ENCODE assay signal across 8 cellular contexts in the genomic region with DNA sequence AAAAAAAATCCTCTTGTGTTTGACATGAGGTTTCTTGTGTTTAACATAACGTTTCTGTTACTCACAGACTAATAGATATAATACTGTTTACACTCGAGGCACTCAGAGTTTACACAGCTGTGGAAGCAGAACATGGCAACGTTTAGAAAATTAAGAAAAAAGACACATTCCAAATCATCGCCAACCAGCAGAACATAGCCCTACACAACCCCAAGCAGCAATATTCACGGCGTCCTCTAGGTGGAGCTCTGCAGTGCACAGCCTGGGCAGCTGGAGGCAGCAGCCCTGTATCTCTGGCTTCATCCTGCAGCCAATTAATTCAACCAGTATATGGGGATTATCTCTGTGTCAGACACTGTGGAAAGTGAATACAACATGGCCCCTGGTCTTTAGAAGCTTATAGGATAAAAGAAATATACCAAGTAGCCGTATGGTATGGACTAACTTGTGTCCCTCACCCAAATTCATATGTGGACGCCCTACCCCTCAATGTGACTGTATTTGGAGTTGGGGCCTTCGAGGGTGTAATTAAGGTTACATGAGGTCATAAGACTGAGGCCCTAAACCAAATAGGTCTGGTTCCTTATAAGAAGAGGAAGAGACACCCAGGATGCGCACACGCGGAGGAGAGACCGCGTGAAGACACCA. TPM values are rescaled to one million over a fixed set of nuclear protein-coding genes. Genes with fewer than 3 reads are reported as not detected.
DNase-seq lines count a peak whose midpoint lies in the region; ATAC-seq, FAIRE-seq and TF ChIP-seq lines count a peak whose summit lies in the region.

No MANE protein-coding gene starts in this region.

- DNase-seq in DMS 273 (lab: John Stamatoyannopoulos, UW; ENCODE audit: unreplicated experiment) (peak; percentile 85), GM20000 (ENCODE audit: low spot score) (peak; percentile 80), HS-5 (ENCODE audit: low read depth) (peak; percentile 31), RPMI8226 (peak; percentile 88), pancreas (peak in 5 of 6 donors; percentile 64 to 88 (median 79)), upper lobe of left lung (peak in 1 of 2 donors; percentile 84)
- peak; percentile 69 for DNase-seq in activated effector memory CD4-positive, alpha-beta T cell treated with Interleukin-2 at 50 U/mL for 16 hours

- H3K36me3 ChIP-seq in gastroesophageal sphincter (no peaks in the 10 kb centered on the region), pancreas (no peaks in the 10 kb centered on the region), upper lobe of left lung (no peaks in the 10 kb centered on the region)

- H3K27me3 ChIP-seq in gastroesophageal sphincter (no peaks in the 10 kb centered on the region), pancreas (no peaks in the 10 kb centered on the region), upper lobe of left lung (no peaks in the 10 kb centered on the region)

- H3K4me1 ChIP-seq in gastroesophageal sphincter (peaks cover 0 to 72% (median 16%) of the 10 kb centered on the region in 3 donors), pancreas (peaks cover 40 to 66% (median 46%) of the 10 kb centered on the region in 3 donors), upper lobe of left lung (peaks cover 3 to 11% (median 8%) of the 10 kb centered on the region in 4 donors)

- FAIRE-seq in pancreas (lab: Jason Lieb, UNC) = peak; percentile 78

- peak overlapping the region in 2 of 4 donors; percentile 2 to 78 for H3K27ac ChIP-seq in gastroesophageal sphincter
- peak overlapping the region in 1 of 4 donors; percentile 88 for H3K27ac ChIP-seq in pancreas
- no peak overlapping the region for H3K27ac ChIP-seq in upper lobe of left lung

- no peak overlapping the region for H3K4me3 ChIP-seq in gastroesophageal sphincter
- no peak overlapping the region for H3K4me3 ChIP-seq in pancreas
- no peak overlapping the region for H3K4me3 ChIP-seq in upper lobe of left lung

- TF ChIP-seq CTCF in GM20000 (IDR thresholded peaks at IDR 0.05; ENCODE audit: extremely low read depth, missing control alignments) (peak; percentile 77), gastroesophageal sphincter (IDR thresholded peaks at IDR 0.05) (peak; percentile 39 to 82 (median 62)), pancreas (IDR thresholded peaks at IDR 0.05) (peak; percentile 44 to 73 (median 58)), upper lobe of left lung (IDR thresholded peaks at IDR 0.05) (peak; percentile 60 to 84 (median 76))

- TF ChIP-seq EP300 in gastroesophageal sphincter (IDR thresholded peaks at IDR 0.05) (no peak), upper lobe of left lung (IDR thresholded peaks at IDR 0.05) (no peak)

- TF ChIP-seq POLR2A in gastroesophageal sphincter (IDR thresholded peaks at IDR 0.05) (no peak), upper lobe of left lung (IDR thresholded peaks at IDR 0.05) (no peak)

- ATAC-seq in gastroesophageal sphincter (peak; percentile 47), pancreas (peak; percentile 11 to 54 (median 23)), upper lobe of left lung (ENCODE audit: low FRiP score in 2 of 2) (peak; percentile 84 to 89)

- intact Hi-C loops in pancreas (cut with DNase I) = no loop called here

- no peaks in the 10 kb centered on the region for H3K9me3 ChIP-seq in gastroesophageal sphincter
- H3K9me3 ChIP-seq in pancreas = no peaks in the 10 kb centered on the region
- H3K9me3 ChIP-seq in upper lobe of left lung = no peaks in the 10 kb centered on the region

- WGBS in gastroesophageal sphincter (ENCODE audit: low coverage in 1 of 2), 2 donors = 52 to 60% methylated on average over 10 to 14 of the region's 14 CpGs
- WGBS in pancreas, 2 donors = 56 to 58% methylated on average over 14 of the region's 14 CpGs
- 55 to 56% methylated on average over 14 of the region's 14 CpGs for WGBS in upper lobe of left lung, 2 donors

RNA-seq across cellular contexts. Expression of a gene that starts 36.5 kb away (rescaled TPM):
- total RNA-seq in gastroesophageal sphincter (10 to 100 TPM; 17.6 to 39.6 (median 19.0) TPM), pancreas (10 to 100 TPM in 3 of 6 donors, 1 to 10 TPM in 3; 8.7 to 17.6 (median 10.2) TPM), upper lobe of left lung (10 to 100 TPM in 5 of 6 donors, 1 to 10 TPM in 1; 6.3 to 32.5 (median 18.2) TPM)
- 10 to 100 TPM; 15.1 to 22.2 TPM for polyA plus RNA-seq in pancreas

RNA-seq across cellular contexts. Expression of a gene that starts 54.7 kb away (rescaled TPM):
- total RNA-seq in gastroesophageal sphincter (10 to 100 TPM; 51.8 to 71.8 (median 64.2) TPM), pancreas (10 to 100 TPM; 24.4 to 36.9 (median 30.2) TPM), upper lobe of left lung (100 to 1,000 TPM in 2 of 6 donors, 10 to 100 TPM in 4; 26.2 to 124 (median 65.3) TPM)
- polyA plus RNA-seq in pancreas = 10 to 100 TPM; 10.7 to 11.9 TPM

Comparison
In these comparisons a context has a peak if more than half of its experiments do, and no peak if none do; other contexts are left out.
1. ATAC-seq: peak in every context shown above with its lines; median percentile 86 in upper lobe of left lung; 47 in gastroesophageal sphincter; 23 in pancreas.